Comparison of ENCODE assay signal across 11 cellular contexts in genomic region chr2:26355038-26355995, GRCh38. TPM values are rescaled to one million over a fixed set of nuclear protein-coding genes. Genes with fewer than 3 reads are reported as not detected.
DNase-seq lines count a peak whose midpoint lies in the region; ATAC-seq, FAIRE-seq and TF ChIP-seq lines count a peak whose summit lies in the region.
"Had no signal": no experiment of that assay in that cellular context is flagged by ENCODE, and none has a peak within 500 bp of the region (broad histone marks: within the 10 kb centered on the region; RNA-seq: fewer than 3 reads in every experiment).

No MANE protein-coding gene starts in this region.

- TF ChIP-seq RAD21 in H1 (IDR thresholded peaks at IDR 0.05 in 1 of 2, conservative IDR thresholded peaks at IDR 0.05 in 1 of 2; ENCODE audit: low read depth in 2 of 2, low read length in 2 of 2): no peak

- no peak overlapping the region for H2BK120ac ChIP-seq in H1 (replicated peaks; ENCODE audit: low read depth, low read length)

- H3K79me2 ChIP-seq in H1 (ENCODE audit: control insufficient read depth in 1 of 2, insufficient read depth in 2 of 2, low read length in 2 of 2): peaks cover 15 to 96% of the 10 kb centered on the region in 2 experiments

- H4K8ac ChIP-seq in H1 (ENCODE audit: extremely low read depth, insufficient read depth, low read length): no peak overlapping the region

- H3K23ac ChIP-seq in H1 (ENCODE audit: insufficient read length): no peak overlapping the region

- 0 out of 4 replicates have a peak overlapping the region, but pooled peaks have one; percentile 20 to 31 for H3K4me2 ChIP-seq in H1 (ENCODE audit: insufficient read depth in 1 of 2, low read depth in 2 of 2, low read length in 2 of 2)

- H3K27me3 ChIP-seq in H1 (replicated peaks in 1 of 4; ENCODE audit: control insufficient read depth in 3 of 4, extremely low read depth in 1 of 4, insufficient read depth in 3 of 4, low read length in 3 of 4): no peaks in the 10 kb centered on the region
- no peaks in the 10 kb centered on the region for H3K27me3 ChIP-seq in gastrocnemius medialis
- no peaks in the 10 kb centered on the region for H3K27me3 ChIP-seq in small intestine (ENCODE audit: control insufficient read depth in 2 of 2, insufficient read depth in 2 of 2, low read length in 2 of 2)

- TF ChIP-seq POLR2A in H1 (IDR thresholded peaks at IDR 0.05; ENCODE audit: control extremely low read depth in 1 of 2, low read depth in 2 of 2, low read length in 2 of 2) (no peak), gastrocnemius medialis (IDR thresholded peaks at IDR 0.05) (no peak)

- in situ Hi-C loops in gastrocnemius medialis (cut with MboI; ENCODE audit: low sequenced_read_pairs in 4 of 4): no loop called here

- peaks cover 0 to 7% (median 0%) of the 10 kb centered on the region in 4 experiments; a peak in 1 of 8 replicates for H3K36me3 ChIP-seq in H1 (ENCODE audit: control insufficient read depth in 2 of 4, insufficient read depth in 4 of 4, low read length in 3 of 4)
- no peaks in the 10 kb centered on the region for H3K36me3 ChIP-seq in gastrocnemius medialis
- no peaks in the 10 kb centered on the region for H3K36me3 ChIP-seq in small intestine (ENCODE audit: control insufficient read depth in 2 of 2, insufficient read depth in 2 of 2, low read length in 2 of 2)

- no peaks in the 10 kb centered on the region for H3K9me3 ChIP-seq in H1 (ENCODE audit: insufficient read depth in 2 of 2, low read depth in 1 of 2, low read length in 1 of 2)
- no peaks in the 10 kb centered on the region for H3K9me3 ChIP-seq in gastrocnemius medialis
- no peaks in the 10 kb centered on the region for H3K9me3 ChIP-seq in small intestine (ENCODE audit: control insufficient read depth, low read depth)

- no peaks in the 10 kb centered on the region for H3K23me2 ChIP-seq in H1 (ENCODE audit: low read depth, low read length)

- no peak for TF ChIP-seq EP300 in H1 (IDR thresholded peaks at IDR 0.05; ENCODE audit: borderline replicate concordance in 1 of 2, low read depth in 2 of 2, low read length in 2 of 2)

- WGBS in H1 (ENCODE audit: extremely low coverage in 1 of 2, insufficient coverage in 1 of 2, insufficient read length in 1 of 2, insufficient replicate concordance in 2 of 2, low coverage in 1 of 2, low lambda C conversion rate in 2 of 2, missing lambda C conversion rate in 1 of 2), 2 experiments: 69% methylated on average over 8 of the region's 9 CpGs; no CpG with 5 or more reads in 1 of the 2 experiments
- 81 to 89% (median 83%) methylated on average over 9 of the region's 9 CpGs for WGBS in small intestine, 3 donors

- H2AFZ ChIP-seq in H1 (ENCODE audit: low read length): no peak overlapping the region

- no peak overlapping the region for H3K4ac ChIP-seq in H1 (replicated peaks; ENCODE audit: insufficient read length, low read depth, low read length)

- CTCF ChIA-PET in H1 (lab: Charles Lee; ENCODE audit: partially characterized antibody): interaction anchor here (0.8 to 1.7 kb wide), 5 partner anchors 11 to 116 kb away, joined by 3 to 4 read pairs (median 3); no protein-coding TSS in a partner anchor

- peak; percentile 95 to 97 for ATAC-seq in gastrocnemius medialis
- ATAC-seq in GM21529 (IDR thresholded peaks at IDR 0.05; ENCODE audit: unreplicated experiment): no peak

- H3K18ac ChIP-seq in H1 (ENCODE audit: extremely low read depth, low read length): no peak overlapping the region; the same call in 1 of the 2 replicates

- H3K14ac ChIP-seq in H1 (ENCODE audit: insufficient read length): no peak overlapping the region

- H4K20me1 ChIP-seq in H1 (replicated peaks in 1 of 2; ENCODE audit: control insufficient read depth in 1 of 2, insufficient read depth in 2 of 2, low read length in 2 of 2): peaks cover 8 to 18% of the 10 kb centered on the region in 2 experiments

- H2BK15ac ChIP-seq in H1 (ENCODE audit: low read length): no peak overlapping the region

- no peak overlapping the region for H4K5ac ChIP-seq in H1 (ENCODE audit: insufficient read length, low read depth, low read length)

- no peak overlapping the region for H2BK5ac ChIP-seq in H1 (ENCODE audit: low read depth, low read length)

- peak; percentile 32 for DNase-seq in NCI-H510A treated with DMSO at 0.1 percent for 48 hours (lab: John Stamatoyannopoulos, UW)
- no peak for DNase-seq in NCI-H510A (lab: John Stamatoyannopoulos, UW)
- peak; percentile 65 for DNase-seq in NCI-H2196 (lab: John Stamatoyannopoulos, UW; ENCODE audit: unreplicated experiment)
- no peak for DNase-seq in H1 (ENCODE audit: low read depth in 1 of 2, low spot score in 2 of 2)
- DNase-seq in gastrocnemius medialis: peak; percentile 18 to 23
- DNase-seq in small intestine: no peak
- no peak for DNase-seq in activated CD4-positive, alpha-beta T cell treated with anti-CD3 and anti-CD28 coated beads for 48 hours
- DNase-seq: CD4-positive, alpha-beta memory T cell had no signal

- peaks cover 7% of the 10 kb centered on the region for H3K79me1 ChIP-seq in H1 (ENCODE audit: low read depth, low read length)

- H3K4me3 ChIP-seq in H1 (ENCODE audit: extremely low read depth in 1 of 4, insufficient read depth in 2 of 4, low read depth in 3 of 4, low read length in 4 of 4): no peak overlapping the region
- H3K4me3 ChIP-seq in gastrocnemius medialis: peak overlapping the region in 3 of 4 donors; percentile 17 to 22 (median 22)
- H3K4me3 ChIP-seq in small intestine (ENCODE audit: low read depth in 1 of 2, low read length in 2 of 2): no peak overlapping the region

- no peak for FAIRE-seq in H1 (lab: Jason Lieb, UNC)
- FAIRE-seq in small intestine (lab: Jason Lieb, UNC): no peak
- FAIRE-seq: TTC549 had no signal

- H3K27ac ChIP-seq in H1 (ENCODE audit: low read depth, low read length): no peak overlapping the region
- H3K27ac ChIP-seq in gastrocnemius medialis: peak overlapping the region; percentile 38 to 83 (median 82)
- H3K27ac ChIP-seq in small intestine (ENCODE audit: low read depth in 1 of 2, low read length in 1 of 2): no peak overlapping the region

- TF ChIP-seq CTCF in H1 (IDR thresholded peaks at IDR 0.05; ENCODE audit: control extremely low read depth in 1 of 3, insufficient read depth in 1 of 3, low read depth in 1 of 3, low read length in 3 of 3) (no peak), gastrocnemius medialis (IDR thresholded peaks at IDR 0.05 in 4 of 5, conservative IDR thresholded peaks at IDR 0.05 in 1 of 5) (no peak)

- no peak overlapping the region for H2BK20ac ChIP-seq in H1 (ENCODE audit: low read length)

- no peak overlapping the region for H2AK5ac ChIP-seq in H1 (ENCODE audit: low read depth, low read length)

- H4K91ac ChIP-seq in H1 (replicated peaks; ENCODE audit: insufficient read length, low read length): no peak overlapping the region

- H3K9ac ChIP-seq in H1 (replicated peaks in 1 of 4; ENCODE audit: extremely low read depth in 1 of 4, low read depth in 3 of 4, low read length in 3 of 4): no peak overlapping the region

- POLR2A ChIA-PET in H1 (lab: Charles Lee; ENCODE audit: partially characterized antibody): interaction anchor here (4.8 kb wide), 1 partner anchor 10 kb away, joined by 17 read pairs; the partner anchor contains the start of gene SELENOI

- peaks cover 0 to 3% (median under 1%) of the 10 kb centered on the region in 4 experiments; a peak in 3 of 7 replicates for H3K4me1 ChIP-seq in H1 (replicated peaks in 1 of 4; ENCODE audit: control insufficient read depth in 3 of 4, insufficient read depth in 4 of 4, low read length in 3 of 4)
- peaks cover 26 to 34% of the 10 kb centered on the region in 2 donors for H3K4me1 ChIP-seq in gastrocnemius medialis
- peaks cover 0 to 3% of the 10 kb centered on the region in 2 donors for H3K4me1 ChIP-seq in small intestine (ENCODE audit: control insufficient read depth in 2 of 2, insufficient read depth in 1 of 2, low read depth in 1 of 2, low read length in 1 of 2)

- H3K56ac ChIP-seq in H1 (replicated peaks; ENCODE audit: insufficient read length, low read depth, low read length): no peak overlapping the region

- intact Hi-C loops in gastrocnemius medialis (cut with DNase I; ENCODE audit: low total_unique reads): no loop called here

- H2BK12ac ChIP-seq in H1 (ENCODE audit: low read depth, low read length): no peak overlapping the region

RNA-seq across cellular contexts. Expression of gene ADGRF3, which starts 8.7 kb away (rescaled TPM):
- total RNA-seq in H1 (2021; fragmentation: NEBNext Ultra II Directional; extraction: Animal tissue kit (Norgen Biotek cat#: 25700)): 0.69 and 0.75 TPM in 2 replicates
- polyA plus RNA-seq in H1 (2011; rRNA removed) (0.31 and 0.54 TPM in 2 replicates), small intestine (under 1 TPM in 1 of 3 donors, not detected in 2; 0.09 TPM)
- 0.28 TPM for polyA plus RNA-seq in H1 (2011; cell fraction: cytosol; rRNA removed)
- 2.2 TPM for polyA plus RNA-seq in H1 (2011; cell fraction: nucleus; rRNA removed)
- 0.83 to 2.3 TPM (median 0.95 TPM) in 4 replicates for polyA plus RNA-seq in H1 (2012, experiment 1 of 2)
- polyA plus RNA-seq in H1 (2012, experiment 2 of 2): 0.22 TPM
- polyA plus RNA-seq in H1 (2013, experiment 1 of 2): 0.67 TPM
- 0.31 TPM for polyA plus RNA-seq in H1 (2013, experiment 2 of 2)
- polyA minus RNA-seq in H1 (2011; rRNA and poly(A)+ RNA removed): 0.54 and 1.2 TPM in 2 replicates
- not detected for polyA minus RNA-seq in H1 (2011; cell fraction: cytosol; rRNA and poly(A)+ RNA removed)
- 0.30 TPM for polyA minus RNA-seq in H1 (2011; cell fraction: nucleus; rRNA and poly(A)+ RNA removed)
- not detected for total RNA-seq in gastrocnemius medialis

RNA-seq across cellular contexts. Expression of gene SELENOI, which starts 9.4 kb away (rescaled TPM):
- 54.8 and 63.8 TPM in 2 replicates for total RNA-seq in H1 (2021; fragmentation: NEBNext Ultra II Directional; extraction: Animal tissue kit (Norgen Biotek cat#: 25700))
- polyA plus RNA-seq in H1 (2011; rRNA removed) (15.9 and 22.2 TPM in 2 replicates), small intestine (10 to 100 TPM in 1 of 3 donors, 1 to 10 TPM in 2; 4.3 to 12.0 (median 4.5) TPM)
- polyA plus RNA-seq in H1 (2011; cell fraction: cytosol; rRNA removed): 12.4 TPM
- polyA plus RNA-seq in H1 (2011; cell fraction: nucleus; rRNA removed): 16.6 TPM
- 10.4 to 21.8 TPM (median 16.9 TPM) in 4 replicates for polyA plus RNA-seq in H1 (2012, experiment 1 of 2)
- 1.2 TPM for polyA plus RNA-seq in H1 (2012, experiment 2 of 2)
- 33.6 TPM for polyA plus RNA-seq in H1 (2013, experiment 1 of 2)
- polyA plus RNA-seq in H1 (2013, experiment 2 of 2): 35.8 TPM
- polyA minus RNA-seq in H1 (2011; rRNA and poly(A)+ RNA removed): 175 and 199 TPM in 2 replicates
- polyA minus RNA-seq in H1 (2011; cell fraction: cytosol; rRNA and poly(A)+ RNA removed): 20.9 TPM
- polyA minus RNA-seq in H1 (2011; cell fraction: nucleus; rRNA and poly(A)+ RNA removed): 44.0 TPM
- total RNA-seq in gastrocnemius medialis: 10 to 100 TPM in 3 of 4 donors, 1 to 10 TPM in 1; 8.5 to 30.6 (median 17.0) TPM

RNA-seq across cellular contexts. Expression of gene DRC1, which starts 46.4 kb away (rescaled TPM):
- total RNA-seq in H1 (2021; fragmentation: NEBNext Ultra II Directional; extraction: Animal tissue kit (Norgen Biotek cat#: 25700)): not detected in 2 replicates
- polyA plus RNA-seq in H1 (2011; rRNA removed) (0.08 and 0.11 TPM in 2 replicates), small intestine (under 1 TPM in 1 of 3 donors, not detected in 2; 0.09 TPM)
- 0.14 TPM for polyA plus RNA-seq in H1 (2011; cell fraction: cytosol; rRNA removed)
- polyA plus RNA-seq in H1 (2011; cell fraction: nucleus; rRNA removed): 0.04 TPM
- polyA plus RNA-seq in H1 (2012, experiment 1 of 2): 0.23 to 0.42 TPM (median 0.31 TPM) in 3 of 4 replicates, not detected in the other
- polyA plus RNA-seq in H1 (2012, experiment 2 of 2): not detected
- 0.04 TPM for polyA plus RNA-seq in H1 (2013, experiment 1 of 2)
- 0.02 TPM for polyA plus RNA-seq in H1 (2013, experiment 2 of 2)
- not detected in 2 replicates for polyA minus RNA-seq in H1 (2011; rRNA and poly(A)+ RNA removed)
- polyA minus RNA-seq in H1 (2011; cell fraction: cytosol; rRNA and poly(A)+ RNA removed): not detected
- not detected for polyA minus RNA-seq in H1 (2011; cell fraction: nucleus; rRNA and poly(A)+ RNA removed)
- total RNA-seq in gastrocnemius medialis: not detected
- total RNA-seq: CD4-positive, alpha-beta memory T cell; epithelial cell of proximal tubule had no signal
- polyA plus RNA-seq: CD4-positive, alpha-beta memory T cell had no signal

Comparison
In these comparisons a context has a peak if more than half of its experiments do, and no peak if none do; other contexts are left out.
1. DNase-seq: peak in NCI-H510A treated with DMSO at 0.1 percent for 48 hours (single experiment), NCI-H2196 (single experiment) and gastrocnemius medialis (2 of 2); none in NCI-H510A (single experiment), H1 (0 of 2), small intestine (single experiment) and activated CD4-positive, alpha-beta T cell treated with anti-CD3 and anti-CD28 coated beads for 48 hours (single experiment).
2. H3K27ac ChIP-seq: peak in gastrocnemius medialis (4 of 4); none in H1 (single experiment) and small intestine (0 of 2).
3. H3K4me3 ChIP-seq: peak in gastrocnemius medialis (3 of 4); none in H1 (0 of 4) and small intestine (0 of 2).